ENCODE assay signal across 17 cellular contexts in genomic region chr2:135546432-135546831, GRCh38.
"Had no signal": no experiment of that assay in that cellular context is flagged by ENCODE, and none has a peak within 500 bp of the region (broad histone marks: within the 10 kb centered on the region; RNA-seq: fewer than 3 reads in every experiment).

No MANE protein-coding gene starts in this region.

- H3K9me3 Mint-ChIP-seq: activated naive CD4-positive, alpha-beta T cell treated with anti-CD3 and anti-CD28 coated beads, Interleukin-2, amount 10 ng/mL, durations not matched to agents 7 days and 5 days; immature natural killer cell; natural killer cell treated with Interleukin-12 subunit alpha and Interleukin-12 subunit beta and Interleukin-15 and Interleukin-18, amount 100 ng/mL, for 72 hours had no signal

- H3K27me3 Mint-ChIP-seq: activated naive CD4-positive, alpha-beta T cell treated with anti-CD3 and anti-CD28 coated beads, Interleukin-2, amount 10 ng/mL, durations not matched to agents 7 days and 5 days; natural killer cell treated with Interleukin-12 subunit alpha and Interleukin-12 subunit beta and Interleukin-15 and Interleukin-18, amount 100 ng/mL, for 72 hours had no signal

- H3K4me3 Mint-ChIP-seq: activated naive CD4-positive, alpha-beta T cell treated with anti-CD3 and anti-CD28 coated beads, Interleukin-2, amount 10 ng/mL, durations not matched to agents 7 days and 5 days; immature natural killer cell; natural killer cell treated with Interleukin-12 subunit alpha and Interleukin-12 subunit beta and Interleukin-15 and Interleukin-18, amount 100 ng/mL, for 72 hours had no signal

- H3K36me3 Mint-ChIP-seq: immature natural killer cell; natural killer cell treated with Interleukin-12 subunit alpha and Interleukin-12 subunit beta and Interleukin-15 and Interleukin-18, amount 100 ng/mL, for 72 hours had no signal

- H3K27ac Mint-ChIP-seq: activated naive CD4-positive, alpha-beta T cell treated with anti-CD3 and anti-CD28 coated beads, Interleukin-2, amount 10 ng/mL, durations not matched to agents 7 days and 5 days; immature natural killer cell; natural killer cell treated with Interleukin-12 subunit alpha and Interleukin-12 subunit beta and Interleukin-15 and Interleukin-18, amount 100 ng/mL, for 72 hours had no signal

- DNase-seq: activated CD4-positive, alpha-beta T cell treated with anti-CD3 and anti-CD28 coated beads, Interleukin-2, amount 50 U/mL, for 48 hours; activated CD4-positive, CD25-positive, alpha-beta regulatory T cell treated with anti-CD3 and anti-CD28 coated beads, Interleukin-2, amount 50 U/mL, for 72 hours; activated naive CD4-positive, alpha-beta T cell treated with anti-CD3 and anti-CD28 coated beads, Interleukin-2, amount 10 ng/mL, durations not matched to agents 7 days and 5 days; amniotic stem cell; caudate nucleus; effector CD4-positive, alpha-beta T cell; foreskin fibroblast; glutamatergic neuron; immature natural killer cell; mesenchymal stem cell; posterior cingulate gyrus; retina; stimulated activated CD4-positive, alpha-beta T cell treated with anti-CD3 and anti-CD28 coated beads, Interleukin-12 subunit alpha, Interleukin-12 subunit beta, amount 100 ng/mL, for 4 hours; stimulated activated CD4-positive, alpha-beta T cell treated with anti-CD3 and anti-CD28 coated beads, Interleukin-2, amount 100 ng/mL, for 24 hours; T-helper 9 cell; tibial artery had no signal
